In genomic region chr16:48961546-48961945, GRCh38 we compare ENCODE assay signal across 1 cellular context.
TF ChIP-seq lines count a peak whose summit lies in the region.

No MANE protein-coding gene starts in this region.

TF ChIP-seq in GM23338, 12 proteins besides CTCF, POLR2A, EP300 and RAD21 (continued from another document):
- no peak for TF ChIP-seq REST (IDR thresholded peaks at IDR 0.05; ENCODE audit: unreplicated experiment)
- TF ChIP-seq EZH2 (IDR thresholded peaks at IDR 0.05; ENCODE audit: low read depth, unreplicated experiment): no peak
- TF ChIP-seq CREB1 (CRISPR knock-in tag; IDR thresholded peaks at IDR 0.05; ENCODE audit: low read depth): no peak
